In genomic region chr6:170165501-170166117, GRCh38 we compare ENCODE assay signal across 25 cellular contexts.
DNase-seq lines count a peak whose midpoint lies in the region; ATAC-seq and TF ChIP-seq lines count a peak whose summit lies in the region.
"Had no signal": no experiment of that assay in that cellular context is flagged by ENCODE, and none has a peak within 500 bp of the region (broad histone marks: within the 10 kb centered on the region; RNA-seq: fewer than 3 reads in every experiment).

No MANE protein-coding gene starts in this region.

- TF ChIP-seq CTCF in left ventricle myocardium inferior (IDR thresholded peaks at IDR 0.05; ENCODE audit: borderline replicate concordance) (no peak), omental fat pad (IDR thresholded peaks at IDR 0.05) (no peak), thoracic aorta (IDR thresholded peaks at IDR 0.05) (no peak)

- intact Hi-C loops in left ventricle myocardium inferior (cut with micrococcal nuclease): no loop called here

- DNase-seq in activated naive CD8-positive, alpha-beta T cell treated with anti-CD3 and anti-CD28 coated beads, Interleukin-2, amount 10 ng/mL, durations not matched to agents 7 days and 5 days: no peak
- DNase-seq in activated naive CD8-positive, alpha-beta T cell treated with anti-CD3 and anti-CD28 coated beads for 36 hours: no peak
- DNase-seq in left ventricle myocardium inferior: no peak
- no peak for DNase-seq in omental fat pad (ENCODE audit: low spot score)
- no peak for DNase-seq in thoracic aorta (ENCODE audit: low spot score)
- DNase-seq in activated CD8-positive, alpha-beta memory T cell treated with anti-CD3 and anti-CD28 coated beads, Interleukin-2, amount 50 U/mL, for 4 hours: no peak
- no peak for DNase-seq in dedifferentiated amniotic fluid mesenchymal stem cell (ENCODE audit: extremely low spot score)
- DNase-seq: activated CD4-positive, alpha-beta memory T cell treated with anti-CD3 and anti-CD28 coated beads, Interleukin-2, amount 10 ng/mL, durations not matched to agents 7 days and 5 days; activated CD4-positive, CD25-positive, alpha-beta regulatory T cell; activated naive CD4-positive, alpha-beta T cell treated with Interleukin-2 at 50 U/mL for 16 hours; activated T-cell treated with anti-CD3 and anti-CD28 coated beads, Interleukin-2, amount 50 U/mL, for 1 hour; AML-193; DMS79; effector CD8-positive, alpha-beta T cell; KG1; kidney glomerular epithelial cell; NCI-H2171 treated with DMSO at 0.1 percent for 48 hours; NCI-H524 treated with DMSO at 0.1 percent for 48 hours; stimulated activated CD4-positive, alpha-beta T cell treated with anti-CD3 and anti-CD28 coated beads, Interleukin-4, amount 100 ng/mL, for 24 hours; T1000 had no signal

- H3K4me1 ChIP-seq in left ventricle myocardium inferior: peaks cover 34% of the 10 kb centered on the region
- H3K4me1 ChIP-seq in thoracic aorta (ENCODE audit: control insufficient read depth in 1 of 2, low read depth in 2 of 2): peaks cover 20 to 29% of the 10 kb centered on the region in 2 donors
- H3K4me1 ChIP-seq: upper lobe of left lung had no signal

- POLR2A ChIA-PET in activated naive CD8-positive, alpha-beta T cell treated with anti-CD3 and anti-CD28 coated beads, Interleukin-2, amount 10 ng/mL, durations not matched to agents 7 days and 5 days (lab: Charles Lee): no interaction called here

- no peaks in the 10 kb centered on the region for H3K36me3 ChIP-seq in left ventricle myocardium inferior
- no peaks in the 10 kb centered on the region for H3K36me3 ChIP-seq in thoracic aorta
- H3K36me3 ChIP-seq: esophagus muscularis mucosa, upper lobe of left lung had no signal

- H3K9me3 ChIP-seq in left ventricle myocardium inferior (replicated peaks) (no peaks in the 10 kb centered on the region), thoracic aorta (no peaks in the 10 kb centered on the region)
- H3K9me3 ChIP-seq: esophagus muscularis mucosa, upper lobe of left lung had no signal

- H3K27ac ChIP-seq in left ventricle myocardium inferior (replicated peaks): peak overlapping the region; percentile 62
- peak overlapping the region; percentile 54 to 63 for H3K27ac ChIP-seq in thoracic aorta
- H3K27ac ChIP-seq: esophagus muscularis mucosa, upper lobe of left lung had no signal

- H3K27me3 ChIP-seq in left ventricle myocardium inferior (ENCODE audit: low read depth) (no peaks in the 10 kb centered on the region), thoracic aorta (replicated peaks; ENCODE audit: insufficient read depth) (no peaks in the 10 kb centered on the region)
- H3K27me3 ChIP-seq: upper lobe of left lung had no signal

- peak overlapping the region; percentile 41 for H3K27ac Mint-ChIP-seq in activated naive CD8-positive, alpha-beta T cell treated with anti-CD3 and anti-CD28 coated beads, Interleukin-2, amount 10 ng/mL, durations not matched to agents 7 days and 5 days
- H3K27ac Mint-ChIP-seq in activated naive CD8-positive, alpha-beta T cell treated with anti-CD3 and anti-CD28 coated beads for 36 hours: no peak overlapping the region
- H3K27ac Mint-ChIP-seq: activated CD4-positive, alpha-beta memory T cell treated with anti-CD3 and anti-CD28 coated beads, Interleukin-2, amount 10 ng/mL, durations not matched to agents 7 days and 5 days; stimulated activated naive CD8-positive, alpha-beta T cell treated with anti-CD3 and anti-CD28 coated beads, Interleukin-15, Interleukin-2, amounts not matched to agents 100 ng/mL and 50 ng/mL, for 24 hours had no signal

- peaks cover 2% of the 10 kb centered on the region for H3K27me3 Mint-ChIP-seq in activated naive CD8-positive, alpha-beta T cell treated with anti-CD3 and anti-CD28 coated beads, Interleukin-2, amount 10 ng/mL, durations not matched to agents 7 days and 5 days
- peaks cover 16% of the 10 kb centered on the region for H3K27me3 Mint-ChIP-seq in activated naive CD8-positive, alpha-beta T cell treated with anti-CD3 and anti-CD28 coated beads for 36 hours
- H3K27me3 Mint-ChIP-seq: activated CD4-positive, alpha-beta memory T cell treated with anti-CD3 and anti-CD28 coated beads, Interleukin-2, amount 10 ng/mL, durations not matched to agents 7 days and 5 days had no signal

- no peaks in the 10 kb centered on the region for H3K4me1 Mint-ChIP-seq in activated naive CD8-positive, alpha-beta T cell treated with anti-CD3 and anti-CD28 coated beads, Interleukin-2, amount 10 ng/mL, durations not matched to agents 7 days and 5 days
- H3K4me1 Mint-ChIP-seq in activated naive CD8-positive, alpha-beta T cell treated with anti-CD3 and anti-CD28 coated beads for 36 hours: no peaks in the 10 kb centered on the region

- no peak overlapping the region for H3K4me3 ChIP-seq in left ventricle myocardium inferior
- H3K4me3 ChIP-seq in thoracic aorta: peak overlapping the region; percentile 48
- H3K4me3 ChIP-seq: esophagus muscularis mucosa, upper lobe of left lung had no signal

- ATAC-seq in activated naive CD8-positive, alpha-beta T cell treated with anti-CD3 and anti-CD28 coated beads, Interleukin-2, amount 10 ng/mL, durations not matched to agents 7 days and 5 days (ENCODE audit: low read depth): no peak
- ATAC-seq in omental fat pad (ENCODE audit: low FRiP score) (peak; percentile 24), thoracic aorta (ENCODE audit: insufficient number of reproducible peaks, low FRiP score, low read depth) (peak; percentile 53), GM21576 (IDR thresholded peaks at IDR 0.05; ENCODE audit: unreplicated experiment) (no peak)
- ATAC-seq: naive thymus-derived CD8-positive, alpha-beta T cell had no signal

- H3K4me3 Mint-ChIP-seq in activated naive CD8-positive, alpha-beta T cell treated with anti-CD3 and anti-CD28 coated beads, Interleukin-2, amount 10 ng/mL, durations not matched to agents 7 days and 5 days: no peak overlapping the region
- no peak overlapping the region for H3K4me3 Mint-ChIP-seq in activated naive CD8-positive, alpha-beta T cell treated with anti-CD3 and anti-CD28 coated beads for 36 hours
- H3K4me3 Mint-ChIP-seq: activated CD4-positive, alpha-beta memory T cell treated with anti-CD3 and anti-CD28 coated beads, Interleukin-2, amount 10 ng/mL, durations not matched to agents 7 days and 5 days; naive thymus-derived CD8-positive, alpha-beta T cell; stimulated activated naive CD8-positive, alpha-beta T cell treated with anti-CD3 and anti-CD28 coated beads, Interleukin-15, Interleukin-2, amounts not matched to agents 100 ng/mL and 50 ng/mL, for 24 hours had no signal

- peaks cover 9% of the 10 kb centered on the region for H3K36me3 Mint-ChIP-seq in activated naive CD8-positive, alpha-beta T cell treated with anti-CD3 and anti-CD28 coated beads, Interleukin-2, amount 10 ng/mL, durations not matched to agents 7 days and 5 days
- H3K36me3 Mint-ChIP-seq in activated naive CD8-positive, alpha-beta T cell treated with anti-CD3 and anti-CD28 coated beads for 36 hours: peaks cover 12% of the 10 kb centered on the region
- H3K36me3 Mint-ChIP-seq: naive thymus-derived CD8-positive, alpha-beta T cell had no signal

- peaks cover 6% of the 10 kb centered on the region for H3K9me3 Mint-ChIP-seq in activated naive CD8-positive, alpha-beta T cell treated with anti-CD3 and anti-CD28 coated beads, Interleukin-2, amount 10 ng/mL, durations not matched to agents 7 days and 5 days
- peaks cover 22% of the 10 kb centered on the region for H3K9me3 Mint-ChIP-seq in activated naive CD8-positive, alpha-beta T cell treated with anti-CD3 and anti-CD28 coated beads for 36 hours
- H3K9me3 Mint-ChIP-seq: naive thymus-derived CD8-positive, alpha-beta T cell; stimulated activated naive CD8-positive, alpha-beta T cell treated with anti-CD3 and anti-CD28 coated beads, Interleukin-15, Interleukin-2, amounts not matched to agents 100 ng/mL and 50 ng/mL, for 24 hours had no signal

Comparison
In these comparisons a context has a peak if more than half of its experiments do, and no peak if none do; other contexts are left out.
1. ATAC-seq: peak in omental fat pad (single experiment) and thoracic aorta (single experiment); none in activated naive CD8-positive, alpha-beta T cell treated with anti-CD3 and anti-CD28 coated beads, Interleukin-2, amount 10 ng/mL, durations not matched to agents 7 days and 5 days (single experiment) and GM21576 (single experiment).